Comparison of ENCODE assay signal across 17 cellular contexts in genomic region chr16:21625026-21625425, GRCh38. TPM values are rescaled to one million over a fixed set of nuclear protein-coding genes. Genes with fewer than 3 reads are reported as not detected.
"Had no signal": no experiment of that assay in that cellular context is flagged by ENCODE, and none has a peak within 500 bp of the region (broad histone marks: within the 10 kb centered on the region; RNA-seq: fewer than 3 reads in every experiment).

No MANE protein-coding gene starts in this region.

- FAIRE-seq: islet of Langerhans, pancreas, urothelium cell line had no signal

- ATAC-seq: esophagus mucosa, left ventricle myocardium superior, pancreas, WTC11 had no signal

- DNase-seq: activated CD4-positive, alpha-beta T cell treated with anti-CD3 and anti-CD28 coated beads, Interleukin-2, amount 10 ng/mL, durations not matched to agents 24 days and 14 days; activated effector memory CD4-positive, alpha-beta T cell treated with Interleukin-2 at 50 U/mL for 16 hours; activated naive CD8-positive, alpha-beta T cell treated with anti-CD3 and anti-CD28 coated beads for 36 hours; activated T-cell treated with anti-CD3 and anti-CD28 coated beads, Interleukin-2, amount 50 U/mL, for 1 hour; dermis blood vessel endothelial cell; head of caudate nucleus; left ventricle myocardium superior; mesendoderm; pancreas; thyroid gland had no signal

- H3K27ac Mint-ChIP-seq: activated CD4-positive, alpha-beta T cell treated with anti-CD3 and anti-CD28 coated beads, Interleukin-2, amount 10 ng/mL, durations not matched to agents 24 days and 14 days; activated naive CD8-positive, alpha-beta T cell treated with anti-CD3 and anti-CD28 coated beads for 36 hours; endodermal cell; WTC11 had no signal

- H3K27me3 Mint-ChIP-seq: activated CD4-positive, alpha-beta T cell treated with anti-CD3 and anti-CD28 coated beads, Interleukin-2, amount 10 ng/mL, durations not matched to agents 24 days and 14 days; activated naive CD8-positive, alpha-beta T cell treated with anti-CD3 and anti-CD28 coated beads for 36 hours had no signal

- H3K4me1 ChIP-seq: pancreas had no signal

- H3K9me3 Mint-ChIP-seq: activated CD4-positive, alpha-beta T cell treated with anti-CD3 and anti-CD28 coated beads, Interleukin-2, amount 10 ng/mL, durations not matched to agents 24 days and 14 days; activated naive CD8-positive, alpha-beta T cell treated with anti-CD3 and anti-CD28 coated beads for 36 hours had no signal

- H3K4me3 Mint-ChIP-seq: activated CD4-positive, alpha-beta T cell treated with anti-CD3 and anti-CD28 coated beads, Interleukin-2, amount 10 ng/mL, durations not matched to agents 24 days and 14 days; activated naive CD8-positive, alpha-beta T cell treated with anti-CD3 and anti-CD28 coated beads for 36 hours; endodermal cell; WTC11 had no signal

- H3K4me3 ChIP-seq: pancreas, thyroid gland had no signal

- H3K9me3 ChIP-seq: pancreas, thyroid gland had no signal

- H3K27ac ChIP-seq: pancreas, thyroid gland had no signal

- H3K27me3 ChIP-seq: pancreas, thyroid gland had no signal

RNA-seq across cellular contexts. Expression of gene IGSF6, which starts 27.4 kb away (rescaled TPM):
- total RNA-seq: activated CD4-positive, alpha-beta T cell treated with anti-CD3 and anti-CD28 coated beads, Interleukin-2, amount 10 ng/mL, durations not matched to agents 24 days and 14 days; dermis blood vessel endothelial cell; endodermal cell; fibroblast of villous mesenchyme; WTC11 had no signal
- polyA plus RNA-seq: neural cell had no signal

RNA-seq across cellular contexts. Expression of gene OTOA, which starts 38.7 kb away (rescaled TPM):
- total RNA-seq: activated CD4-positive, alpha-beta T cell treated with anti-CD3 and anti-CD28 coated beads, Interleukin-2, amount 10 ng/mL, durations not matched to agents 24 days and 14 days; dermis blood vessel endothelial cell; left ventricle myocardium superior had no signal
- polyA plus RNA-seq: pancreas had no signal
